ENCODE assay signal across 1 cellular context in the genomic region with DNA sequence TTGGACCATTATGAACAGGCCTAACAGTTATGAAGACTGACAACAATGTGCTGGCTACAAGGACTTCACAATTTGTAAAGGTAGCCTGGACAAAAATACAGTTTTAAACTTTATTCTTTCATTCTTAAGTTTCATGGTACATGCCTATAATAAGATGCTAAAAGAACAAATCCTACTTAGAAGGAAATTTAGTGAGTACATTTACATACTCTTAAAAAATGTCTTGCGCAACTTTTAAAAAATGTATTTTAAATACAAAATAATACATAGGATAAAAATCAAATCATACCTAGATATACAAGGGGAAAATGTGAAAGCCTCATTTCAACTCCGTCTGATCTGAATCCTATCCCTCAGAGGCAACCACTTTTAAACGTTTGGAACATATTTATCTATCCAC.
TF ChIP-seq lines count a peak whose summit lies in the region.

No MANE protein-coding gene starts in this region.

TF ChIP-seq in A549, 52 proteins besides CTCF, POLR2A, EP300 and RAD21 (continued from another document):
- TF ChIP-seq, protein P1, sequence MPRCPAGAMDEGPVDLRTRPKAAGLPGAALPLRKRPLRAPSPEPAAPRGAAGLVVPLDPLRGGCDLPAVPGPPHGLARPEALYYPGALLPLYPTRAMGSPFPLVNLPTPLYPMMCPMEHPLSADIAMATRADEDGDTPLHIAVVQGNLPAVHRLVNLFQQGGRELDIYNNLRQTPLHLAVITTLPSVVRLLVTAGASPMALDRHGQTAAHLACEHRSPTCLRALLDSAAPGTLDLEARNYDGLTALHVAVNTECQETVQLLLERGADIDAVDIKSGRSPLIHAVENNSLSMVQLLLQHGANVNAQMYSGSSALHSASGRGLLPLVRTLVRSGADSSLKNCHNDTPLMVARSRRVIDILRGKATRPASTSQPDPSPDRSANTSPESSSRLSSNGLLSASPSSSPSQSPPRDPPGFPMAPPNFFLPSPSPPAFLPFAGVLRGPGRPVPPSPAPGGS (IDR thresholded peaks at IDR 0.05), result no peak
- no peak for TF ChIP-seq RCOR1 (IDR thresholded peaks at IDR 0.05; ENCODE audit: low read depth, low read length)
